In genomic region chr12:93972411-93973208, GRCh38 we compare ENCODE assay signal across 14 cellular contexts.
DNase-seq lines count a peak whose midpoint lies in the region; ATAC-seq and TF ChIP-seq lines count a peak whose summit lies in the region.
"Had no signal": no experiment of that assay in that cellular context is flagged by ENCODE, and none has a peak within 500 bp of the region (broad histone marks: within the 10 kb centered on the region; RNA-seq: fewer than 3 reads in every experiment).

No MANE protein-coding gene starts in this region.

- H3K79me1 ChIP-seq in neuronal stem cell (ENCODE audit: low read depth, low read length): no peaks in the 10 kb centered on the region

- no peak overlapping the region for H2AK5ac ChIP-seq in neuronal stem cell (ENCODE audit: low read depth, low read length)

- no peak overlapping the region for H3K4ac ChIP-seq in neuronal stem cell (ENCODE audit: low read length)

- no peak overlapping the region for H2BK15ac ChIP-seq in neuronal stem cell (ENCODE audit: low read length)

- H4K8ac ChIP-seq in neuronal stem cell (ENCODE audit: low read depth, low read length): no peak overlapping the region

- ATAC-seq in HG02610 (IDR thresholded peaks at IDR 0.05; ENCODE audit: unreplicated experiment): no peak
- ATAC-seq: natural killer cell; stimulated activated naive CD8-positive, alpha-beta T cell treated with anti-CD3 and anti-CD28 coated beads, Interleukin-15, Interleukin-2, amounts not matched to agents 100 U/mL and 50 U/mL, for 24 hours had no signal

- no CpG with 5 or more reads among the region's 8 CpGs for WGBS in neuronal stem cell (ENCODE audit: extremely low coverage in 2 of 2, insufficient read length in 2 of 2, insufficient replicate concordance in 1 of 2), 2 donors

- H2BK12ac ChIP-seq in neuronal stem cell (ENCODE audit: low read length): no peak overlapping the region

- no peak overlapping the region for H3K4me3 ChIP-seq in fibroblast of lung (replicated peaks in 1 of 4; ENCODE audit: control extremely low read depth in 1 of 4, insufficient read depth in 1 of 4, low read depth in 3 of 4, low read length in 4 of 4)
- H3K4me3 ChIP-seq in neuronal stem cell (ENCODE audit: low read length in 2 of 2): no peak overlapping the region
- H3K4me3 ChIP-seq: skin epidermis had no signal

- H2BK5ac ChIP-seq in neuronal stem cell (ENCODE audit: low read length): no peak overlapping the region

- H4K91ac ChIP-seq in neuronal stem cell (ENCODE audit: low read depth, low read length, poor library complexity): no peak overlapping the region

- H3K14ac ChIP-seq in neuronal stem cell (ENCODE audit: low read length): no peak overlapping the region

- H3K9me3 ChIP-seq in fibroblast of lung (ENCODE audit: control insufficient read depth, insufficient read depth, low read depth, low read length): no peaks in the 10 kb centered on the region
- peaks cover 0 to 2% of the 10 kb centered on the region in 2 donors for H3K9me3 ChIP-seq in neuronal stem cell (replicated peaks in 1 of 2; ENCODE audit: control insufficient read depth in 2 of 2, insufficient read depth in 1 of 2, low read depth in 1 of 2, low read length in 2 of 2)

- no peak overlapping the region for H2AFZ ChIP-seq in fibroblast of lung (ENCODE audit: low read length)
- H2AFZ ChIP-seq in neuronal stem cell (ENCODE audit: low read length): no peak overlapping the region

- H3K27me3 ChIP-seq in fibroblast of lung (ENCODE audit: control insufficient read depth, insufficient read depth, low read length) (no peaks in the 10 kb centered on the region), neuronal stem cell (ENCODE audit: control insufficient read depth in 3 of 3, insufficient read depth in 3 of 3, low read depth in 1 of 3, low read length in 3 of 3) (no peaks in the 10 kb centered on the region)

- H3K27ac ChIP-seq in fibroblast of lung (ENCODE audit: insufficient read depth, low read length): no peak overlapping the region
- peak overlapping the region; percentile 11 for H3K27ac ChIP-seq in neuronal stem cell (replicated peaks; ENCODE audit: low read length)
- H3K27ac ChIP-seq: skin epidermis had no signal

- TF ChIP-seq CTCF in fibroblast of lung (conservative IDR thresholded peaks at IDR 0.05 in 1 of 2, IDR thresholded peaks at IDR 0.05 in 1 of 2; ENCODE audit: low read depth in 1 of 2, low read length in 2 of 2): no peak

- H3K36me3 ChIP-seq in fibroblast of lung (ENCODE audit: control insufficient read depth, insufficient read depth, low read length): no peaks in the 10 kb centered on the region
- no peaks in the 10 kb centered on the region for H3K36me3 ChIP-seq in neuronal stem cell (replicated peaks in 1 of 2; ENCODE audit: control insufficient read depth in 2 of 2, insufficient read depth in 2 of 2, low read length in 2 of 2)

- no peaks in the 10 kb centered on the region for H3K79me2 ChIP-seq in fibroblast of lung (ENCODE audit: control insufficient read depth, insufficient read depth, low read length)

- H3K4me1 ChIP-seq in fibroblast of lung (ENCODE audit: control insufficient read depth, extremely low read depth, insufficient read depth, low read length) (peaks cover 3% of the 10 kb centered on the region), neuronal stem cell (ENCODE audit: control insufficient read depth in 2 of 2, insufficient read depth in 1 of 2, low read depth in 1 of 2, low read length in 2 of 2) (peaks cover 0 to 6% of the 10 kb centered on the region in 2 donors)

- H3K18ac ChIP-seq in neuronal stem cell (ENCODE audit: low read length): no peak overlapping the region

- H3K23ac ChIP-seq in neuronal stem cell (ENCODE audit: low read depth, low read length, poor library complexity): no peak overlapping the region

- DNase-seq in AG08395 (ENCODE audit: low spot score) (peak; percentile 74), LHCN-M2 (ENCODE audit: low read depth) (peak; percentile 70), fibroblast of lung (ENCODE audit: low read depth in 2 of 2) (peak; percentile 38 to 97), neuronal stem cell (ENCODE audit: low spot score) (no peak), RPMI8226 (no peak), NCI-H2081 (lab: John Stamatoyannopoulos, UW) (no peak)
- no peak for DNase-seq in effector CD4-positive, alpha-beta T cell
- DNase-seq: activated CD4-positive, alpha-beta memory T cell treated with anti-CD3 and anti-CD28 coated beads, Interleukin-2, amount 10 ng/mL, durations not matched to agents 7 days and 5 days; left cardiac atrium; natural killer cell; NCI-H1092; stimulated activated naive CD8-positive, alpha-beta T cell treated with anti-CD3 and anti-CD28 coated beads, Interleukin-15, Interleukin-2, amounts not matched to agents 100 U/mL and 50 U/mL, for 24 hours had no signal

- H4K20me1 ChIP-seq in fibroblast of lung (ENCODE audit: control insufficient read depth, extremely low read depth, insufficient read depth, low read length): no peaks in the 10 kb centered on the region

- no peak overlapping the region for H2BK120ac ChIP-seq in neuronal stem cell (ENCODE audit: low read depth, low read length)

- H3K9ac ChIP-seq in fibroblast of lung (ENCODE audit: insufficient read depth, low read length): no peak overlapping the region
- H3K9ac ChIP-seq in neuronal stem cell (ENCODE audit: low read depth, low read length, poor library complexity): no peak overlapping the region

- H3K4me2 ChIP-seq in fibroblast of lung (ENCODE audit: extremely low read depth, insufficient read depth, low read length) (no peak overlapping the region), neuronal stem cell (ENCODE audit: insufficient read depth, low read length, poor library complexity, severe bottlenecking) (no peak overlapping the region)

Comparison
In these comparisons a context has a peak if more than half of its experiments do, and no peak if none do; other contexts are left out.
1. DNase-seq: peak in AG08395 (single experiment), LHCN-M2 (single experiment) and fibroblast of lung (2 of 2); none in neuronal stem cell (single experiment), RPMI8226 (single experiment), NCI-H2081 (0 of 2) and effector CD4-positive, alpha-beta T cell (single experiment).